24 cellular contexts compared by ENCODE assay signal in the genomic region with DNA sequence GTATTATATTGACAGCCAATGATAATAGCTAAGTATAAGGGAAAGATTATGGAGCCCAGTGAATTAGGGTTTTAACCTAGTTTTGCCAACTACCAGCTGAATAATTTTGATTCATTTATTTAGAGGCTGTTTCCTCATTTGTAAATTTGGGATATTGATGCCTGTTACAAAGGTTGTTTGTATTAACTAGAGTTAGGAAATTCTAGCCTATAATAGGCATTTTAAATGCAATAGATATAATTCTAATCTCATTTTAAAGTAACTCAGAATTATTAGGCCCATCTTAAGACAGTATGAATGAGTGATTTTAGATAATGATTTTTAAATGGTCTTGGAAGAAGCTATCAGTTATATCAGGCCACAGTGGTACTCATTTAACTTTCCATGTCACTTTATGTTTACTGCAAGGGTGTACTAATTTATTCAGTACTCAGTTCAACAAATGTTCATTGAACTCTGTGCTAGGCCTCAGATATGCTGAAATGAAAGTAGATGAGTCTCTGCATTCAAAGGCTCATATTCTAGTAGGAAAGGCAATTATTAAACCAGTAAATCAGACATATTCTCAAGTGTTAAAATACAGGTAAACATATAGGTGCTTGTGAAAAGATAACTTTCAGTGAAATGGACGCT.
DNase-seq lines count a peak whose midpoint lies in the region; ATAC-seq and TF ChIP-seq lines count a peak whose summit lies in the region.
"Had no signal": no experiment of that assay in that cellular context is flagged by ENCODE, and none has a peak within 500 bp of the region (broad histone marks: within the 10 kb centered on the region; RNA-seq: fewer than 3 reads in every experiment).

No MANE protein-coding gene starts in this region.

- H3K27ac Mint-ChIP-seq in CD4-positive, alpha-beta memory T cell, result peak overlapping the region in 5 of 7 donors; percentile 3 to 67 (median 45)
- H3K27ac Mint-ChIP-seq: B cell, IgD-negative memory B cell had no signal

- no peaks in the 10 kb centered on the region for H4K20me1 ChIP-seq in PC-9 (ENCODE audit: insufficient read depth)

- no peak overlapping the region for H3K9ac ChIP-seq in colonic mucosa (ENCODE audit: low read depth in 2 of 2, low read length in 2 of 2)
- H3K9ac ChIP-seq: KMS-11 had no signal

- no peak overlapping the region for H3K4me2 ChIP-seq in PC-9
- H3K4me2 ChIP-seq: KMS-11 had no signal

- peaks cover 4 to 35% of the 10 kb centered on the region in 2 donors for H3K36me3 Mint-ChIP-seq in CD4-positive, alpha-beta memory T cell

- intact Hi-C loops in left ventricle myocardium inferior (cut with micrococcal nuclease), result loop anchor here (5.0 kb wide), 1 partner anchor 233 kb away; no protein-coding TSS in a partner anchor
- intact Hi-C loops in left cardiac atrium (cut with DNase I), result no loop called here
- intact Hi-C loops in CD4-positive, alpha-beta memory T cell (cut with micrococcal nuclease), result loop anchor here (1.0 kb wide), 1 partner anchor 12 kb away; no protein-coding TSS in a partner anchor
- intact Hi-C loops in PC-9 (cut with micrococcal nuclease; ENCODE audit: unreplicated experiment), result no loop called here
- intact Hi-C loops in right lobe of liver (cut with DNase I), result no loop called here
- intact Hi-C loops in uterus (cut with DNase I; ENCODE audit: low total_unique reads), result no loop called here
- intact Hi-C loops in colonic mucosa (cut with DNase I), result no loop called here

- 24% methylated on average over 1 of the region's 1 CpG for whole genome bisulfite sequencing in right lobe of liver (ENCODE audit: insufficient coverage, low coverage, low lambda C conversion rate, missing lambda C conversion rate)

- TF ChIP-seq CTCF in left ventricle myocardium inferior (IDR thresholded peaks at IDR 0.05; ENCODE audit: borderline replicate concordance) (no peak), PC-9 (conservative IDR thresholded peaks at IDR 0.05) (no peak), right lobe of liver (IDR thresholded peaks at IDR 0.05) (no peak), uterus (IDR thresholded peaks at IDR 0.05) (no peak), colonic mucosa (IDR thresholded peaks at IDR 0.05) (no peak)

- H3K36me3 ChIP-seq in left ventricle myocardium inferior (peaks cover 5% of the 10 kb centered on the region), PC-9 (ENCODE audit: low read depth) (no peaks in the 10 kb centered on the region), right lobe of liver (no peaks in the 10 kb centered on the region), uterus (no peaks in the 10 kb centered on the region), colonic mucosa (no peaks in the 10 kb centered on the region)
- H3K36me3 ChIP-seq in CD4-positive, alpha-beta memory T cell (ENCODE audit: insufficient read depth, low read length), result no peaks in the 10 kb centered on the region
- H3K36me3 ChIP-seq: HAP-1 had no signal

- H3K27me3 Mint-ChIP-seq in CD4-positive, alpha-beta memory T cell, result no peaks in the 10 kb centered on the region
- H3K27me3 Mint-ChIP-seq: B cell, IgD-negative memory B cell had no signal

- ATAC-seq in left cardiac atrium (no peak), right lobe of liver (peak; percentile 47 to 69 (median 54))

- peak overlapping the region in 1 of 8 donors; percentile 3 for H3K4me3 Mint-ChIP-seq in CD4-positive, alpha-beta memory T cell
- H3K4me3 Mint-ChIP-seq: B cell, IgD-negative memory B cell had no signal

- no peaks in the 10 kb centered on the region for H3K9me2 ChIP-seq in PC-9 (ENCODE audit: insufficient read depth)

- no peaks in the 10 kb centered on the region for H3K27me3 ChIP-seq in left ventricle myocardium inferior (ENCODE audit: low read depth)
- no peaks in the 10 kb centered on the region for H3K27me3 ChIP-seq in CD4-positive, alpha-beta memory T cell (ENCODE audit: insufficient read depth, low read length)
- H3K27me3 ChIP-seq in PC-9 (ENCODE audit: insufficient read depth, low read depth), result no peaks in the 10 kb centered on the region
- H3K27me3 ChIP-seq in right lobe of liver, result no peaks in the 10 kb centered on the region
- no peaks in the 10 kb centered on the region for H3K27me3 ChIP-seq in uterus
- H3K27me3 ChIP-seq in colonic mucosa, result no peaks in the 10 kb centered on the region
- H3K27me3 ChIP-seq: Peyer's patch had no signal

- BruUV-seq in PC-9 (replicated peaks; lab: Mats Ljungman, UMichigan), result no TSS peak

- H3K9me3 Mint-ChIP-seq in CD4-positive, alpha-beta memory T cell, result no peaks in the 10 kb centered on the region
- H3K9me3 Mint-ChIP-seq: IgD-negative memory B cell had no signal

- POLR2A ChIA-PET in CD4-positive, alpha-beta memory T cell (lab: Charles Lee; ENCODE audit: partially characterized antibody), result interaction anchor here (2.1 kb wide), 1 partner anchor 11 kb away, joined by 10 read pairs; no protein-coding TSS in a partner anchor
- POLR2A ChIA-PET in PC-9 (lab: Charles Lee; ENCODE audit: unreplicated experiment), result no interaction called here

- no peak for DNase-seq in left ventricle myocardium inferior
- DNase-seq in left cardiac atrium, result no peak
- no peak for DNase-seq in CD4-positive, alpha-beta memory T cell
- no peak for DNase-seq in PC-9
- no peak for DNase-seq in right lobe of liver
- DNase-seq in uterus, result no peak
- DNase-seq in colonic mucosa, result no peak
- DNase-seq: DMS153, DND-41, GOT3, NCI-H1048, NCI-H1417, NCI-H1694, NCI-H2029 treated with DMSO at 0.1 percent for 48 hours, NCI-H446 treated with DMSO at 0.1 percent for 48 hours, NCI-H526, NCI-H82, Peyer's patch, SHP77 treated with DMSO at 0.1 percent for 48 hours had no signal

- H3K9me3 ChIP-seq in left ventricle myocardium inferior (replicated peaks), result no peaks in the 10 kb centered on the region
- H3K9me3 ChIP-seq in CD4-positive, alpha-beta memory T cell (ENCODE audit: control insufficient read depth in 1 of 2, low read length in 2 of 2), result no peaks in the 10 kb centered on the region
- no peaks in the 10 kb centered on the region for H3K9me3 ChIP-seq in PC-9 (ENCODE audit: insufficient read depth, low read depth)
- H3K9me3 ChIP-seq in right lobe of liver, result no peaks in the 10 kb centered on the region
- H3K9me3 ChIP-seq in uterus, result no peaks in the 10 kb centered on the region
- H3K9me3 ChIP-seq in colonic mucosa, result no peaks in the 10 kb centered on the region
- H3K9me3 ChIP-seq: HAP-1, Peyer's patch had no signal

- H3K4me1 Mint-ChIP-seq in CD4-positive, alpha-beta memory T cell, result peaks cover 42 to 65% (median 55%) of the 10 kb centered on the region in 4 donors

- CTCF ChIA-PET in CD4-positive, alpha-beta memory T cell (lab: Charles Lee; ENCODE audit: partially characterized antibody), result no interaction called here
- CTCF ChIA-PET in PC-9 (lab: Charles Lee), result interaction anchor here (0.7 kb wide), 1 partner anchor 315 kb away, joined by 3 read pairs; no protein-coding TSS in a partner anchor

- peak overlapping the region; percentile 93 for H3K27ac ChIP-seq in left ventricle myocardium inferior (replicated peaks)
- H3K27ac ChIP-seq in CD4-positive, alpha-beta memory T cell (ENCODE audit: low read depth, low read length), result no peak overlapping the region
- 0 out of 2 replicates have a peak overlapping the region, but pooled peaks have one; percentile 4 for H3K27ac ChIP-seq in PC-9
- peak overlapping the region; percentile 52 to 81 (median 62) for H3K27ac ChIP-seq in right lobe of liver
- peak overlapping the region in 1 of 2 donors; percentile 12 for H3K27ac ChIP-seq in uterus
- H3K27ac ChIP-seq in colonic mucosa, result no peak overlapping the region
- H3K27ac ChIP-seq: C4-2B, KMS-11, Peyer's patch had no signal

- H3K79me2 ChIP-seq in PC-9 (ENCODE audit: low read depth), result peaks cover 55% of the 10 kb centered on the region

- no peak overlapping the region for H2AFZ ChIP-seq in PC-9

- peaks cover 14% of the 10 kb centered on the region for H3F3A ChIP-seq in PC-9 (ENCODE audit: insufficient read depth, low read depth)

- H3K4me3 ChIP-seq in left ventricle myocardium inferior (no peak overlapping the region), PC-9 (no peak overlapping the region), right lobe of liver (no peak overlapping the region), uterus (no peak overlapping the region), colonic mucosa (no peak overlapping the region)
- no peak overlapping the region for H3K4me3 ChIP-seq in CD4-positive, alpha-beta memory T cell (ENCODE audit: low read length in 2 of 2)
- H3K4me3 ChIP-seq: HAP-1, Peyer's patch had no signal

- H3K4me1 ChIP-seq in left ventricle myocardium inferior (peaks cover 100% of the 10 kb centered on the region), PC-9 (replicated peaks; ENCODE audit: insufficient read depth) (peaks cover 34% of the 10 kb centered on the region), right lobe of liver (peaks cover 0 to 64% (median 19%) of the 10 kb centered on the region in 4 donors), uterus (peaks cover 0 to 5% of the 10 kb centered on the region in 2 donors), colonic mucosa (peaks cover 5% of the 10 kb centered on the region)
- peaks cover 58% of the 10 kb centered on the region for H3K4me1 ChIP-seq in CD4-positive, alpha-beta memory T cell (ENCODE audit: insufficient read depth, low read length)

- no peak for TF ChIP-seq POLR2A in right lobe of liver (IDR thresholded peaks at IDR 0.05)
- no peak for TF ChIP-seq POLR2A in uterus (IDR thresholded peaks at IDR 0.05)

Comparison
In these comparisons a context has a peak if more than half of its experiments do, and no peak if none do; other contexts are left out.
1. intact Hi-C loops: an anchor here in left ventricle myocardium inferior (5.0 kb wide) and CD4-positive, alpha-beta memory T cell (1.0 kb wide); none called in left cardiac atrium, PC-9, right lobe of liver, uterus and colonic mucosa.
2. H3K27ac ChIP-seq: peak in left ventricle myocardium inferior (single experiment), PC-9 (single experiment) and right lobe of liver (3 of 3); none in CD4-positive, alpha-beta memory T cell (single experiment) and colonic mucosa (single experiment).
3. ATAC-seq: peak in right lobe of liver (4 of 4); none in left cardiac atrium (0 of 2).